9 cellular contexts compared by ENCODE assay signal in the genomic region with DNA sequence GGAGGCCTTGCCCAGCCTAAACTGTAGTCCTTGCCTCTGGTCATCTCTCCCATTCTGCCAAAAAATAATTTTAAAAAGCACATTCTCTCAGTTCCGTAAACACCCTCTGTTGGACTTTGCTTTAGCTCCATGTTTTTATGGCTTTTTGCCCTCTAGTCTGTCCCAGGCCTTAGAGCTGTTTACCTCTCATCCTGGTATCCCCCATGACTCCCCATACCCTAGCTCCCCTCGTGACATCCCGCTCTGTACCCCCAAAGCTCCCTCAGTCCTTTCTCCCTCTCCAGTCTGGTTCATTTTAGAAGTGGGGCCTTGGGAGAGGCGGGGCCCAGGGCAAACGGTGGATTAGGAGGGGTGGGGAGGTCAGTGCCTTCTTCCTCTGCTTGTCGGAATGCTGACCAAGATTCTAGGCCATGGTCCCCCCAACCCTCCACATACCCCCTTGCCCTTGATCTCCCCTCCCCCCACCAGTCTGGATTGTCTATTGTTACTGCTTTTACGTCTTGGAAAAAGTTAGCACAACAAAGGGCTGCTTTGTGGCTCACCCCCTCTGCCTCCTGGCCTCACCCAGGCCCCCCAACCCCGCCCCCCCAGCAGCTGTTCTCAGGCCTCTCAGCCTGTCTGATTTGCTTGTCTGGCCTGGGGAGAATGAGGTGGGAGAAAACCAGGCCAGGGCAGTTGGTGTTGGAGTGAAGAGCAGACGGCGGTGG. TPM values are rescaled to one million over a fixed set of nuclear protein-coding genes. Genes with fewer than 3 reads are reported as not detected.
DNase-seq lines count a peak whose midpoint lies in the region; ATAC-seq and TF ChIP-seq lines count a peak whose summit lies in the region.
"Had no signal": no experiment of that assay in that cellular context is flagged by ENCODE, and none has a peak within 500 bp of the region (broad histone marks: within the 10 kb centered on the region; RNA-seq: fewer than 3 reads in every experiment).

No MANE protein-coding gene starts in this region.

- 75% methylated on average over 10 of the region's 10 CpGs for WGBS in SK-N-SH (ENCODE audit: low lambda C conversion rate)
- 57% methylated on average over 5 of the region's 10 CpGs for WGBS in mesenchymal stem cell
- WGBS in suprapubic skin: 43% methylated on average over 10 of the region's 10 CpGs

- H2BK15ac ChIP-seq in mesenchymal stem cell (ENCODE audit: low read depth, poor library complexity, severe bottlenecking): peak overlapping the region; percentile 94

- TF ChIP-seq EP300 in SK-N-SH (IDR thresholded peaks at IDR 0.05; ENCODE audit: borderline replicate concordance in 1 of 2, low read depth in 1 of 2, low read length in 1 of 2) (no peak), suprapubic skin (IDR thresholded peaks at IDR 0.05) (no peak)

- peak overlapping the region; percentile 41 to 63 for H3K18ac ChIP-seq in mesenchymal stem cell (ENCODE audit: low read depth in 1 of 2, low read length in 2 of 2)

- H3K4me3 ChIP-seq in SK-N-SH (ENCODE audit: low read depth in 2 of 2, low read length in 1 of 2) (peak overlapping the region; percentile 69 to 78; a peak in 2 of 4 replicates), mesenchymal stem cell (ENCODE audit: insufficient read depth in 1 of 2, low read depth in 1 of 2, low read length in 2 of 2) (peak overlapping the region in 1 of 2 experiments; percentile 90), suprapubic skin (peak overlapping the region; percentile 70)

- H3K36me3 ChIP-seq in SK-N-SH (replicated peaks in 1 of 2; ENCODE audit: control insufficient read depth in 1 of 2, insufficient read depth in 2 of 2, low read length in 1 of 2) (peaks cover 13 to 20% of the 10 kb centered on the region in 2 experiments), mesenchymal stem cell (ENCODE audit: control insufficient read depth in 1 of 2, insufficient read depth in 2 of 2, low read depth in 1 of 2, low read length in 2 of 2) (peaks cover 19 to 42% of the 10 kb centered on the region in 2 experiments), suprapubic skin (peaks cover 12% of the 10 kb centered on the region)

- H3K4me2 ChIP-seq in SK-N-SH (peak overlapping the region; percentile 97), mesenchymal stem cell (ENCODE audit: low read length, poor library complexity, severe bottlenecking) (peak overlapping the region; percentile 82)

- peak overlapping the region; percentile 46 for H2AK5ac ChIP-seq in mesenchymal stem cell (ENCODE audit: low read length, severe bottlenecking)

- H3K4ac ChIP-seq in mesenchymal stem cell (ENCODE audit: low read depth in 1 of 2, low read length in 2 of 2): peak overlapping the region; percentile 35 to 56

- no peak for TF ChIP-seq RAD21 in SK-N-SH (IDR thresholded peaks at IDR 0.05; ENCODE audit: low read length)

- H4K91ac ChIP-seq in mesenchymal stem cell (ENCODE audit: low read length): peak overlapping the region; percentile 94

- no peak for TF ChIP-seq POLR2A in suprapubic skin (IDR thresholded peaks at IDR 0.05)

- H3K79me1 ChIP-seq in mesenchymal stem cell (replicated peaks; ENCODE audit: low read length, poor library complexity, severe bottlenecking): peaks cover 49% of the 10 kb centered on the region

- H3K23ac ChIP-seq in mesenchymal stem cell (ENCODE audit: low read length in 2 of 2): peak overlapping the region in 1 of 2 experiments; percentile 18

- H3K9ac ChIP-seq in SK-N-SH (peak overlapping the region; percentile 64; the same call in 1 of the 2 replicates), mesenchymal stem cell (ENCODE audit: low read length) (peak overlapping the region; percentile 93)

- H3K9me2 ChIP-seq in SK-N-SH: no peaks in the 10 kb centered on the region

- H3K27me3 ChIP-seq in SK-N-SH (ENCODE audit: insufficient read depth): no peaks in the 10 kb centered on the region
- no peaks in the 10 kb centered on the region for H3K27me3 ChIP-seq in mesenchymal stem cell (ENCODE audit: control insufficient read depth in 1 of 2, insufficient read depth in 1 of 2, low read length in 2 of 2)
- no peaks in the 10 kb centered on the region for H3K27me3 ChIP-seq in suprapubic skin

- H3K4me1 ChIP-seq in SK-N-SH (ENCODE audit: control insufficient read depth in 1 of 2, insufficient read depth in 2 of 2, low read depth in 1 of 2, low read length in 1 of 2) (peaks cover 69 to 81% of the 10 kb centered on the region in 2 experiments), mesenchymal stem cell (ENCODE audit: control insufficient read depth, insufficient read depth, low read depth, low read length) (peaks cover 66% of the 10 kb centered on the region), suprapubic skin (peaks cover 95% of the 10 kb centered on the region)

- no peak overlapping the region for H2BK5ac ChIP-seq in mesenchymal stem cell (ENCODE audit: low read depth, low read length, poor library complexity, severe bottlenecking)

- POLR2A ChIA-PET in SK-N-SH (lab: Yijun Ruan, JAX): interaction anchor here (0.9 to 2.5 kb wide), 2 partner anchors 14 to 39 kb away, joined by 3 to 8 read pairs; no protein-coding TSS in a partner anchor

- no peaks in the 10 kb centered on the region for H3F3A ChIP-seq in SK-N-SH (replicated peaks; ENCODE audit: insufficient read depth)

- intact Hi-C loops in posterior vena cava (cut with DNase I): loop anchor here in 1 of 2 donors (2.0 kb wide), 1 partner anchor 37 kb away; a partner anchor contains a TSS

- CTCF ChIA-PET in SK-N-SH (lab: Yijun Ruan, JAX): interaction anchor here (0.9 to 57.6 kb wide), 7 partner anchors 9 to 154 kb away, joined by 3 to 1706 read pairs (median 6); a partner anchor contains a TSS

- H3K79me2 ChIP-seq in SK-N-SH (ENCODE audit: insufficient read depth): peaks cover 86% of the 10 kb centered on the region

- DNase-seq in SK-N-SH (no peak), caudate nucleus (lab: John Stamatoyannopoulos, UW) (peak in 25 of 61 donors; percentile 11 to 67 (median 40)), mesenchymal stem cell (no peak), suprapubic skin (ENCODE audit: low spot score in 2 of 2) (no peak), posterior vena cava (ENCODE audit: low spot score) (no peak), Kasumi-1 (lab: John Stamatoyannopoulos, UW) (no peak)
- DNase-seq in stimulated activated CD4-positive, alpha-beta T cell treated with anti-CD3 and anti-CD28 coated beads, Interleukin-4, amount 100 ng/mL, for 1 hour: no peak
- DNase-seq: NCI-H1092 had no signal

- H3K27ac ChIP-seq in SK-N-SH (ENCODE audit: low read depth in 2 of 2, low read length in 1 of 2) (peak overlapping the region; percentile 69 to 99), caudate nucleus (ENCODE audit: low read depth, low read length) (peak overlapping the region; percentile 64), mesenchymal stem cell (ENCODE audit: low read length, poor library complexity, severe bottlenecking) (peak overlapping the region; percentile 28), suprapubic skin (peak overlapping the region; percentile 96)

- no peak for ATAC-seq in SK-N-SH treated with all-trans-retinoic acid at 6 μM for 48 hours

- peaks cover 55% of the 10 kb centered on the region for H4K20me1 ChIP-seq in SK-N-SH (ENCODE audit: insufficient read depth)

- no peak overlapping the region for H4K8ac ChIP-seq in mesenchymal stem cell (ENCODE audit: low read length)

- H2AFZ ChIP-seq in SK-N-SH (ENCODE audit: low read depth) (no peak overlapping the region), mesenchymal stem cell (ENCODE audit: low read depth, low read length) (no peak overlapping the region)

- no peaks in the 10 kb centered on the region for H3K9me3 ChIP-seq in SK-N-SH
- no peaks in the 10 kb centered on the region for H3K9me3 ChIP-seq in mesenchymal stem cell (ENCODE audit: control insufficient read depth, low read length)
- H3K9me3 ChIP-seq in suprapubic skin: no peaks in the 10 kb centered on the region

- H3K14ac ChIP-seq in mesenchymal stem cell (ENCODE audit: low read length in 2 of 2): peak overlapping the region in 1 of 2 experiments; percentile 68

- peak overlapping the region; percentile 54 to 81 for H2BK12ac ChIP-seq in mesenchymal stem cell (ENCODE audit: low read length in 2 of 2)

- TF ChIP-seq CTCF in SK-N-SH (IDR thresholded peaks at IDR 0.05) (no peak), suprapubic skin (IDR thresholded peaks at IDR 0.05) (no peak)

- H2BK120ac ChIP-seq in mesenchymal stem cell (ENCODE audit: low read depth, low read length): peak overlapping the region; percentile 15

TF ChIP-seq in SK-N-SH, 30 proteins besides CTCF, POLR2A, EP300 and RAD21 (continues in another document):
- TF ChIP-seq, protein P1, sequence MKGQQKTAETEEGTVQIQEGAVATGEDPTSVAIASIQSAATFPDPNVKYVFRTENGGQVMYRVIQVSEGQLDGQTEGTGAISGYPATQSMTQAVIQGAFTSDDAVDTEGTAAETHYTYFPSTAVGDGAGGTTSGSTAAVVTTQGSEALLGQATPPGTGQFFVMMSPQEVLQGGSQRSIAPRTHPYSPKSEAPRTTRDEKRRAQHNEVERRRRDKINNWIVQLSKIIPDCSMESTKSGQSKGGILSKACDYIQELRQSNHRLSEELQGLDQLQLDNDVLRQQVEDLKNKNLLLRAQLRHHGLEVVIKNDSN (IDR thresholded peaks at IDR 0.05; ENCODE audit: borderline replicate concordance, low read depth): no peak

TF ChIP-seq in SK-N-SH treated with all-trans-retinoic acid at 6 μM for 48 hours, 23 proteins besides CTCF, POLR2A, EP300 and RAD21 (continues in another document):
- no peak for TF ChIP-seq ISL1 (CRISPR knock-in tag; IDR thresholded peaks at IDR 0.05)
- TF ChIP-seq RARB (CRISPR knock-in tag; IDR thresholded peaks at IDR 0.05): no peak
- TF ChIP-seq TOX (CRISPR knock-in tag; IDR thresholded peaks at IDR 0.05; ENCODE audit: borderline replicate concordance): no peak
- no peak for TF ChIP-seq GLIS3 (CRISPR knock-in tag; IDR thresholded peaks at IDR 0.05)
- TF ChIP-seq OSR1 (CRISPR knock-in tag; IDR thresholded peaks at IDR 0.05): no peak

RNA-seq across cellular contexts. Expression of a gene that starts 18.3 kb away (rescaled TPM):
- polyA plus RNA-seq in SK-N-SH (2012; rRNA removed): not detected in 2 replicates
- polyA plus RNA-seq in SK-N-SH (2012; cell fraction: cytosol; rRNA removed): not detected in 2 replicates
- polyA plus RNA-seq in SK-N-SH (2012; cell fraction: nucleus; rRNA removed): not detected in 2 replicates
- polyA plus RNA-seq in mesenchymal stem cell (2013, experiment 1 of 2): 0.44 TPM
- 0.29 TPM for polyA plus RNA-seq in mesenchymal stem cell (2013, experiment 2 of 2)
- total RNA-seq in suprapubic skin (1 to 10 TPM in 1 of 4 donors, not detected in 3; 2.1 TPM), posterior vena cava (under 1 TPM; 0.79 to 1.00 TPM)

RNA-seq across cellular contexts. Expression of a gene that starts 37.2 kb away (rescaled TPM):
- 8.9 and 13.3 TPM in 2 replicates for polyA plus RNA-seq in SK-N-SH (2012; rRNA removed)
- polyA plus RNA-seq in SK-N-SH (2012; cell fraction: cytosol; rRNA removed): 6.9 and 9.6 TPM in 2 replicates
- 13.2 and 15.0 TPM in 2 replicates for polyA plus RNA-seq in SK-N-SH (2012; cell fraction: nucleus; rRNA removed)
- 32.6 TPM for polyA plus RNA-seq in mesenchymal stem cell (2013, experiment 1 of 2)
- polyA plus RNA-seq in mesenchymal stem cell (2013, experiment 2 of 2): 32.1 TPM
- total RNA-seq in suprapubic skin (10 to 100 TPM; 19.4 to 32.1 (median 28.3) TPM), posterior vena cava (10 to 100 TPM; 47.5 to 54.5 TPM)

RNA-seq across cellular contexts. Expression of a gene that starts 58.5 kb away (rescaled TPM):
- polyA plus RNA-seq in SK-N-SH (2012; rRNA removed): 12.7 and 12.8 TPM in 2 replicates
- polyA plus RNA-seq in SK-N-SH (2012; cell fraction: cytosol; rRNA removed): 15.2 and 16.8 TPM in 2 replicates
- 8.3 and 11.7 TPM in 2 replicates for polyA plus RNA-seq in SK-N-SH (2012; cell fraction: nucleus; rRNA removed)
- 8.5 TPM for polyA plus RNA-seq in mesenchymal stem cell (2013, experiment 1 of 2)
- 9.1 TPM for polyA plus RNA-seq in mesenchymal stem cell (2013, experiment 2 of 2)
- total RNA-seq in suprapubic skin: 1 to 10 TPM; 2.7 to 5.3 (median 3.3) TPM
- total RNA-seq in posterior vena cava: 1 to 10 TPM; 1.4 to 2.5 TPM

Comparison
In these comparisons a context has a peak if more than half of its experiments do, and no peak if none do; other contexts are left out.
1. H3K27ac ChIP-seq: peak in every context shown above with its lines; median percentile 96 in suprapubic skin; 84 in SK-N-SH; 64 in caudate nucleus; 28 in mesenchymal stem cell.